In the genomic region with DNA sequence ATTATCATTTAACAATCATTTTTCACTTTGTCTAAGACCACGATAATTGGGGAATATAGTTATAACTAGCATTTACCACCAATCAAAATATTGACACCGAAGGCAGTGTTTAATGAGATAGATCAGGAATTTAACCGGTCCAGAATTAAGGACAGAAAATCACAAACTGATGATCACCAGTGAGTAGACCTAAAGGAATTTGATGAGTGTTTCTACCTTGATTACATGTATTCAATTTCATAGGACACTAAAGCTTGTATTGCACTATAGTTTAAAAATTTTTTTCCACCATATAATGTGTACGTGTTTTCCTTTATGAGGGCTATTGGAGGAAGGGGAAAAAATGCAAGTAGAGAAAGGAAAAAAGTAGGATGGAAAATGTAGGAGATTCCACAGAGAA, we compare ENCODE assay signal across 29 cellular contexts.
"Had no signal": no experiment of that assay in that cellular context is flagged by ENCODE, and none has a peak within 500 bp of the region (broad histone marks: within the 10 kb centered on the region; RNA-seq: fewer than 3 reads in every experiment).

No MANE protein-coding gene starts in this region.

- FAIRE-seq: colon, endometrium, pancreas, small intestine had no signal

- H3K36me3 Mint-ChIP-seq: activated naive CD4-positive, alpha-beta T cell treated with anti-CD3 and anti-CD28 coated beads, Interleukin-2, amount 10 ng/mL, durations not matched to agents 7 days and 5 days; memory B cell; naive thymus-derived CD8-positive, alpha-beta T cell; stimulated activated effector memory CD8-positive, alpha-beta T cell treated with anti-CD3 and anti-CD28 coated beads, Interleukin-12 subunit alpha, Interleukin-12 subunit beta, amount 100 ng/mL, for 72 hours had no signal

- H3K4me3 ChIP-seq: pancreas, prostate gland, sigmoid colon, thoracic aorta had no signal

- H3K4me3 Mint-ChIP-seq: activated B cell treated with CpG ODN at 0.5 μM for 24 hours; activated naive CD4-positive, alpha-beta T cell treated with anti-CD3 and anti-CD28 coated beads, Interleukin-2, amount 10 ng/mL, durations not matched to agents 7 days and 5 days; activated naive CD8-positive, alpha-beta T cell treated with anti-CD3 and anti-CD28 coated beads, Interleukin-2, amount 10 ng/mL, durations not matched to agents 7 days and 5 days; activated T-helper 1 cell treated with anti-CD3 and anti-CD28 coated beads, Interleukin-12 subunit alpha, Interleukin-12 subunit beta, Interleukin-2, Interleukin-4 antibody, amounts not matched to agents 30 ng/mL and 10 ng/mL and 1 ng/mL, durations not matched to agents 14 hours and 24 hours and 36 hours; memory B cell; naive thymus-derived CD8-positive, alpha-beta T cell; neural crest cell; stimulated activated effector memory CD8-positive, alpha-beta T cell treated with anti-CD3 and anti-CD28 coated beads, Interleukin-12 subunit alpha, Interleukin-12 subunit beta, amount 100 ng/mL, for 72 hours; stimulated activated naive CD8-positive, alpha-beta T cell treated with anti-CD3 and anti-CD28 coated beads, Interleukin-15, Interleukin-2, amounts not matched to agents 100 ng/mL and 50 ng/mL, for 24 hours; T-helper 1 cell treated with Interleukin-12 subunit alpha and Interleukin-12 subunit beta and Interleukin-4 antibody, amounts not matched to agents 30 μg/mL and 1 μg/mL, for 36 hours had no signal

- H3K4me1 ChIP-seq: pancreas, prostate gland, sigmoid colon had no signal

- H3K4me1 Mint-ChIP-seq: activated B cell treated with CpG ODN at 0.5 μM for 24 hours, memory B cell, neural crest cell had no signal

- H3K27me3 ChIP-seq: pancreas, sigmoid colon had no signal

- H3K27ac ChIP-seq: pancreas, prostate gland, sigmoid colon, thoracic aorta had no signal

- H3K9me3 Mint-ChIP-seq: activated B cell treated with CpG ODN at 0.5 μM for 24 hours; activated naive CD4-positive, alpha-beta T cell treated with anti-CD3 and anti-CD28 coated beads, Interleukin-2, amount 10 ng/mL, durations not matched to agents 7 days and 5 days; activated naive CD8-positive, alpha-beta T cell treated with anti-CD3 and anti-CD28 coated beads, Interleukin-2, amount 10 ng/mL, durations not matched to agents 7 days and 5 days; activated T-helper 1 cell treated with anti-CD3 and anti-CD28 coated beads, Interleukin-12 subunit alpha, Interleukin-12 subunit beta, Interleukin-2, Interleukin-4 antibody, amounts not matched to agents 30 ng/mL and 10 ng/mL and 1 ng/mL, durations not matched to agents 14 hours and 24 hours and 36 hours; memory B cell; naive thymus-derived CD8-positive, alpha-beta T cell; neural crest cell; stimulated activated effector memory CD8-positive, alpha-beta T cell treated with anti-CD3 and anti-CD28 coated beads, Interleukin-12 subunit alpha, Interleukin-12 subunit beta, amount 100 ng/mL, for 72 hours; stimulated activated naive CD8-positive, alpha-beta T cell treated with anti-CD3 and anti-CD28 coated beads, Interleukin-15, Interleukin-2, amounts not matched to agents 100 ng/mL and 50 ng/mL, for 24 hours; T-helper 1 cell treated with Interleukin-12 subunit alpha and Interleukin-12 subunit beta and Interleukin-4 antibody, amounts not matched to agents 30 μg/mL and 1 μg/mL, for 36 hours had no signal

- H3K9me3 ChIP-seq: pancreas, prostate gland, sigmoid colon, thoracic aorta had no signal

- ATAC-seq: naive thymus-derived CD8-positive, alpha-beta T cell; pancreas; stimulated activated effector memory CD8-positive, alpha-beta T cell treated with anti-CD3 and anti-CD28 coated beads, Interleukin-12 subunit alpha, Interleukin-12 subunit beta, amount 100 ng/mL, for 72 hours had no signal

- H3K27me3 Mint-ChIP-seq: activated B cell treated with CpG ODN at 0.5 μM for 24 hours; activated naive CD4-positive, alpha-beta T cell treated with anti-CD3 and anti-CD28 coated beads, Interleukin-2, amount 10 ng/mL, durations not matched to agents 7 days and 5 days; activated naive CD8-positive, alpha-beta T cell treated with anti-CD3 and anti-CD28 coated beads, Interleukin-2, amount 10 ng/mL, durations not matched to agents 7 days and 5 days; memory B cell; naive thymus-derived CD8-positive, alpha-beta T cell; stimulated activated naive CD8-positive, alpha-beta T cell treated with anti-CD3 and anti-CD28 coated beads, Interleukin-15, Interleukin-2, amounts not matched to agents 100 ng/mL and 50 ng/mL, for 24 hours had no signal

- H3K36me3 ChIP-seq: pancreas, prostate gland, sigmoid colon, thoracic aorta had no signal

- DNase-seq: activated B cell treated with CpG ODN at 0.5 μM for 24 hours; activated CD4-positive, alpha-beta T cell treated with anti-CD3 and anti-CD28 coated beads, Interleukin-2, amount 50 U/mL, for 4 hours; activated effector memory CD4-positive, alpha-beta T cell treated with anti-CD3 and anti-CD28 coated beads, Interleukin-2, amount 50 U/mL, for 16 hours; activated naive CD8-positive, alpha-beta T cell treated with anti-CD3 and anti-CD28 coated beads, Interleukin-2, amount 10 ng/mL, durations not matched to agents 7 days and 5 days; activated T-cell treated with anti-CD3 and anti-CD28 coated beads, Interleukin-2, amount 50 U/mL, for 1 hour; amniotic stem cell; effector CD4-positive, alpha-beta T cell; head of caudate nucleus; hippocampal formation; midbrain; naive thymus-derived CD8-positive, alpha-beta T cell; nucleus accumbens; pancreas; retina; sigmoid colon; small intestine; stimulated activated CD4-positive, alpha-beta T cell treated with anti-CD3 and anti-CD28 coated beads, Interleukin-4, amount 100 ng/mL, for 24 hours; T1000 had no signal

- H3K27ac Mint-ChIP-seq: activated B cell treated with CpG ODN at 0.5 μM for 24 hours; activated naive CD4-positive, alpha-beta T cell treated with anti-CD3 and anti-CD28 coated beads, Interleukin-2, amount 10 ng/mL, durations not matched to agents 7 days and 5 days; activated naive CD8-positive, alpha-beta T cell treated with anti-CD3 and anti-CD28 coated beads, Interleukin-2, amount 10 ng/mL, durations not matched to agents 7 days and 5 days; activated T-helper 1 cell treated with anti-CD3 and anti-CD28 coated beads, Interleukin-12 subunit alpha, Interleukin-12 subunit beta, Interleukin-2, Interleukin-4 antibody, amounts not matched to agents 30 ng/mL and 10 ng/mL and 1 ng/mL, durations not matched to agents 14 hours and 24 hours and 36 hours; memory B cell; naive thymus-derived CD8-positive, alpha-beta T cell; stimulated activated effector memory CD8-positive, alpha-beta T cell treated with anti-CD3 and anti-CD28 coated beads, Interleukin-12 subunit alpha, Interleukin-12 subunit beta, amount 100 ng/mL, for 72 hours; stimulated activated naive CD8-positive, alpha-beta T cell treated with anti-CD3 and anti-CD28 coated beads, Interleukin-15, Interleukin-2, amounts not matched to agents 100 ng/mL and 50 ng/mL, for 24 hours; T-helper 1 cell treated with Interleukin-12 subunit alpha and Interleukin-12 subunit beta and Interleukin-4 antibody, amounts not matched to agents 30 μg/mL and 1 μg/mL, for 36 hours had no signal
